1 cellular context compared by ENCODE assay signal in genomic region chr14:95513261-95513660, GRCh38.
TF ChIP-seq lines count a peak whose summit lies in the region.

No MANE protein-coding gene starts in this region.

TF ChIP-seq in GM23338, 12 proteins besides CTCF, POLR2A, EP300 and RAD21:
- TF ChIP-seq ZNF462 (CRISPR knock-in tag; IDR thresholded peaks at IDR 0.05) (no peak), EZH2phosphoT487 (IDR thresholded peaks at IDR 0.05; ENCODE audit: unreplicated experiment) (no peak), POLR2AphosphoS5 (IDR thresholded peaks at IDR 0.05; ENCODE audit: low read depth) (no peak), NANOG (IDR thresholded peaks at IDR 0.05; ENCODE audit: borderline replicate concordance) (no peak), ETS1 (IDR thresholded peaks at IDR 0.05) (no peak), EZH2 (IDR thresholded peaks at IDR 0.05; ENCODE audit: low read depth, unreplicated experiment) (no peak), JUNB (IDR thresholded peaks at IDR 0.05; ENCODE audit: unreplicated experiment) (no peak), ZNF114 (CRISPR knock-in tag; IDR thresholded peaks at IDR 0.05) (no peak), ZNF331 (CRISPR knock-in tag; IDR thresholded peaks at IDR 0.05; ENCODE audit: low read depth) (no peak), STAT1 (IDR thresholded peaks at IDR 0.05; ENCODE audit: unreplicated experiment) (no peak), CREB1 (CRISPR knock-in tag; IDR thresholded peaks at IDR 0.05; ENCODE audit: low read depth) (no peak), REST (IDR thresholded peaks at IDR 0.05; ENCODE audit: unreplicated experiment) (no peak)
TF ChIP-seq in GM23338: peak in this region for 0.
